Comparison of ENCODE assay signal across 19 cellular contexts in genomic region chr16:57632568-57632967, GRCh38. TPM values are rescaled to one million over a fixed set of nuclear protein-coding genes. Genes with fewer than 3 reads are reported as not detected.
DNase-seq lines count a peak whose midpoint lies in the region; ATAC-seq and TF ChIP-seq lines count a peak whose summit lies in the region.
"Had no signal": no experiment of that assay in that cellular context is flagged by ENCODE, and none has a peak within 500 bp of the region (broad histone marks: within the 10 kb centered on the region; RNA-seq: fewer than 3 reads in every experiment).

No MANE protein-coding gene starts in this region.

- H3K9me3 ChIP-seq in prostate gland: no peaks in the 10 kb centered on the region

- H3K4me3 ChIP-seq in fibroblast of the aortic adventitia (ENCODE audit: low read depth, low read length): no peak overlapping the region
- H3K4me3 ChIP-seq in prostate gland: no peak overlapping the region

- DNase-seq in HT1080 (ENCODE audit: low read depth) (peak; percentile 46), fibroblast of the aortic adventitia (ENCODE audit: low read depth) (peak; percentile 29), posterior cingulate gyrus (peak in 7 of 10 donors; percentile 34 to 95 (median 57)), GOT3 (lab: John Stamatoyannopoulos, UW) (no peak), prostate gland (ENCODE audit: low spot score) (no peak)
- DNase-seq in activated naive CD4-positive, alpha-beta T cell treated with anti-CD3 and anti-CD28 coated beads, Interleukin-2, amount 50 U/mL, for 72 hours (ENCODE audit: low spot score in 2 of 2): no peak
- DNase-seq: activated CD4-positive, alpha-beta T cell treated with anti-CD3 and anti-CD28 coated beads for 48 hours; activated T-cell treated with anti-CD3 and anti-CD28 coated beads, Interleukin-2, amount 50 U/mL, for 1 hour; COR-L47; KG1; naive B cell; NCI-H1436 treated with DMSO at 0.1 percent for 48 hours; NK-92 treated with Interleukin-12 subunit alpha and Interleukin-12 subunit beta, amount 100 ng/mL, for 24 hours; SIG-M5; stimulated activated CD4-positive, alpha-beta T cell treated with anti-CD3 and anti-CD28 coated beads, Interleukin-15, amount 100 ng/mL, for 24 hours; T-helper 9 cell had no signal

- H3K27ac ChIP-seq in prostate gland: no peak overlapping the region

- TF ChIP-seq CTCF in fibroblast of the aortic adventitia (IDR thresholded peaks at IDR 0.05; ENCODE audit: insufficient read depth, low read length): no peak
- no peak for TF ChIP-seq CTCF in prostate gland (IDR thresholded peaks at IDR 0.05)

- no peak overlapping the region for H3K27ac Mint-ChIP-seq in activated naive CD4-positive, alpha-beta T cell treated with anti-CD3 and anti-CD28 coated beads, Interleukin-2, amount 50 U/mL, for 72 hours
- H3K27ac Mint-ChIP-seq: activated naive CD4-positive, alpha-beta T cell treated with anti-CD3 and anti-CD28 coated beads, Interleukin-2, amount 50 U/mL, for 24 hours had no signal

- H3K36me3 Mint-ChIP-seq in activated naive CD4-positive, alpha-beta T cell treated with anti-CD3 and anti-CD28 coated beads, Interleukin-2, amount 50 U/mL, for 72 hours: no peaks in the 10 kb centered on the region
- H3K36me3 Mint-ChIP-seq: activated naive CD4-positive, alpha-beta T cell treated with anti-CD3 and anti-CD28 coated beads, Interleukin-2, amount 50 U/mL, for 24 hours had no signal

- WGBS in prostate gland: 49% methylated on average over 15 of the region's 15 CpGs

- H3K27me3 ChIP-seq in prostate gland (replicated peaks; ENCODE audit: insufficient read depth): no peaks in the 10 kb centered on the region

- ATAC-seq in SK-N-SH treated with all-trans-retinoic acid at 6 μM for 48 hours (peak; percentile 18), GM19467 (IDR thresholded peaks at IDR 0.05; ENCODE audit: unreplicated experiment) (no peak)
- ATAC-seq in activated naive CD4-positive, alpha-beta T cell treated with anti-CD3 and anti-CD28 coated beads, Interleukin-2, amount 50 U/mL, for 72 hours: no peak

- H3K9me3 Mint-ChIP-seq in activated naive CD4-positive, alpha-beta T cell treated with anti-CD3 and anti-CD28 coated beads, Interleukin-2, amount 50 U/mL, for 72 hours: no peaks in the 10 kb centered on the region
- H3K9me3 Mint-ChIP-seq: activated naive CD4-positive, alpha-beta T cell treated with anti-CD3 and anti-CD28 coated beads, Interleukin-2, amount 50 U/mL, for 24 hours had no signal

- intact Hi-C loops in posterior cingulate gyrus (cut with DNase I): no loop called here
- intact Hi-C loops in prostate gland (cut with DNase I): no loop called here

- H3K4me1 ChIP-seq in prostate gland (replicated peaks): peaks cover 28% of the 10 kb centered on the region

- H3K36me3 ChIP-seq in prostate gland: no peaks in the 10 kb centered on the region

- TF ChIP-seq POLR2A in prostate gland (IDR thresholded peaks at IDR 0.05): no peak

TF ChIP-seq in SK-N-SH treated with all-trans-retinoic acid at 6 μM for 48 hours, 23 proteins besides CTCF, POLR2A, EP300 and RAD21:
- TF ChIP-seq ARNTL (CRISPR knock-in tag; IDR thresholded peaks at IDR 0.05; ENCODE audit: borderline replicate concordance, low read depth): no peak
TF ChIP-seq in SK-N-SH treated with all-trans-retinoic acid at 6 μM for 48 hours: peak in this region for 0.

RNA-seq across cellular contexts. Expression of gene ADGRG1, which starts 4.1 kb away (rescaled TPM):
- total RNA-seq in HT1080 (2014; rRNA removed; shearing (Covaris generic)): 11.5 and 18.9 TPM in 2 replicates
- polyA plus RNA-seq in HT1080 (2015; cell fraction: cytosol; rRNA removed): 38.4 and 40.5 TPM in 2 replicates
- polyA plus RNA-seq in HT1080 (2015; cell fraction: nucleus; rRNA removed): 43.5 and 54.5 TPM in 2 replicates
- total RNA-seq in fibroblast of the aortic adventitia (ENCODE audit: low replicate concordance): 1.6 and 9.8 TPM in 2 replicates
- 100 to 1,000 TPM in 1 of 2 donors, 10 to 100 TPM in 1; 78.5 to 347 TPM for total RNA-seq in prostate gland
- total RNA-seq in activated naive CD4-positive, alpha-beta T cell treated with anti-CD3 and anti-CD28 coated beads, Interleukin-2, amount 50 U/mL, for 72 hours: 1 to 10 TPM; 4.3 to 8.2 TPM

RNA-seq across cellular contexts. Expression of gene ADGRG3, which starts 35.5 kb away (rescaled TPM):
- not detected in 2 replicates for total RNA-seq in HT1080 (2014; rRNA removed; shearing (Covaris generic))
- 0.15 TPM in 1 of 2 replicates, not detected in the other for polyA plus RNA-seq in HT1080 (2015; cell fraction: cytosol; rRNA removed)
- polyA plus RNA-seq in HT1080 (2015; cell fraction: nucleus; rRNA removed): 0.45 and 0.58 TPM in 2 replicates
- total RNA-seq in fibroblast of the aortic adventitia (ENCODE audit: low replicate concordance): not detected in 2 replicates
- total RNA-seq in prostate gland: not detected
- total RNA-seq in activated naive CD4-positive, alpha-beta T cell treated with anti-CD3 and anti-CD28 coated beads, Interleukin-2, amount 50 U/mL, for 72 hours: under 1 TPM; 0.21 to 0.84 TPM

Comparison
In these comparisons a context has a peak if more than half of its experiments do, and no peak if none do; other contexts are left out.
1. DNase-seq: peak in HT1080 (single experiment), fibroblast of the aortic adventitia (single experiment) and posterior cingulate gyrus (7 of 10); none in GOT3 (single experiment), prostate gland (single experiment) and activated naive CD4-positive, alpha-beta T cell treated with anti-CD3 and anti-CD28 coated beads, Interleukin-2, amount 50 U/mL, for 72 hours (0 of 2).